Comparison of ENCODE assay signal across 8 cellular contexts in the genomic region with DNA sequence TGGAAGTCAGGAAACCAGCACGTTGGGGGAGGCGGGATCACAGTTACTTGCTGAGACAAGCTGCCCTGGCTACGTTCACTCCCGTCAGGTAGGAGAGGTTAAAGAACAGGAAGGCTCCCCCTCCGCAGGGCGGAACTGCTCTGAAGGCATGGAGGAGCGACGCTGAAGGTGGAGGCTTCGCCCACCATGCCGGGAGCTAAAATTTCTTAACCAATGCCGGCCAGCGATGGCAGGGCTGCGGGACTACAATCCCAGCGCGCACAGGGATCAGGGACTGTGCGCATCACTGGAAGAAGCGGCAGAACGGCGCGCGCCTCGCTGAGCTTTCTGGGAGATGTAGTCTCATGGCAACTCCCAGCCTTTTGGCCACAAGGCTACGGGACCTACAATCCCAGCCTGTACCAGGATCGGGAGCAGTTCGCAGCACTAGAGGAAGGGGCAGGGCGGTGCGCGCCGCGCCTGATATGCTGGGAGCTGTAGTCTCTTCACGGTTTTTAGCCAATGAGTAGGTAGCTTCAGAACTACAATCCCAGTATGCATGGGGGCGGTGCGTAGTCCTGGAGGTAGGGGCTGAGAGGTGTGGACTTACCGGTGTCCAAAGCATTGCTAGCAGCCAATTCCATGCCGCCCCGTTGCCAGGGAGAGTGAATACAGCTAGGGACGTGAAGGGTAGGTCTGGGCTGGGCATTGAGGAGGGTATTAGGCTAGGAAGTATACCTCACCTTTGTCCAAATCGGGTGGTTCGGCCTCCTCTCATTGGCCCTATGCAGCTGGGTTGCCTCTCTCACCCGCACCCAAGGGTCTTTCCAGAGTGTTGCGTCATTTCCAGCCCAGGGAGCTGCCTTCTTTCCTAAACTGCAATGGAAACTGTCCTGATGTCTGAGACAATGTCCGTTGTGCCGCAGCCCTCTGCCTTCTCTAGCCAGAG. TPM values are rescaled to one million over a fixed set of nuclear protein-coding genes. Genes with fewer than 3 reads are reported as not detected.
DNase-seq lines count a peak whose midpoint lies in the region; TF ChIP-seq lines count a peak whose summit lies in the region.

No MANE protein-coding gene starts in this region.

- no peaks in the 10 kb centered on the region for H3K27me3 ChIP-seq in DOHH2 (ENCODE audit: control insufficient read depth, low read length)
- H3K27me3 ChIP-seq in H9 (ENCODE audit: insufficient read depth, low read length): no peaks in the 10 kb centered on the region
- H3K27me3 ChIP-seq in sigmoid colon: no peaks in the 10 kb centered on the region

- in situ Hi-C loops in ACHN (cut with HindIII; ENCODE audit: low pct_ligation_motif_present, low pct_unique_long_range_greater_than_20kb, low sequenced_read_pairs): no loop called here

- no peaks in the 10 kb centered on the region; a peak in 1 of 7 replicates for H3K36me3 Mint-ChIP-seq in H9 (ENCODE audit: insufficient read depth in 1 of 3, low read depth in 3 of 3)

- H3K27ac ChIP-seq in DOHH2 (ENCODE audit: low read depth, low read length) (no peak overlapping the region), H9 (ENCODE audit: insufficient read length, low read depth, low read length) (peak overlapping the region; percentile 53), sigmoid colon (peak overlapping the region; percentile 76 to 81 (median 80))

- no peak overlapping the region for H2AFZ ChIP-seq in H9 (ENCODE audit: low read length)

- TF ChIP-seq CTCF in DOHH2 (IDR thresholded peaks at IDR 0.05; ENCODE audit: low read depth, low read length, poor library complexity, severe bottlenecking) (no peak), H9 (conservative IDR thresholded peaks at IDR 0.05) (0 out of 3 replicates have a peak, but pooled peaks have one; percentile 16), sigmoid colon (IDR thresholded peaks at IDR 0.05) (no peak)

- H2BK20ac ChIP-seq in H9 (ENCODE audit: low read depth, low read length, poor library complexity, severe bottlenecking): no peak overlapping the region

- no peaks in the 10 kb centered on the region for H3K9me2 ChIP-seq in DOHH2 (replicated peaks; ENCODE audit: control insufficient read depth, low read length)

- no peak overlapping the region for H2BK120ac ChIP-seq in H9 (ENCODE audit: low read depth, low read length, poor library complexity, severe bottlenecking)

- TF ChIP-seq EP300 in sigmoid colon (IDR thresholded peaks at IDR 0.05): no peak

- no peak overlapping the region for H4K5ac ChIP-seq in H9 (ENCODE audit: insufficient read length, low read depth, low read length)

- H3K27ac Mint-ChIP-seq in H9: peak overlapping the region; percentile 98 to 99 (median 98)

- DNase-seq in H9: peak; percentile 100
- DNase-seq in NCI-H1105 (lab: John Stamatoyannopoulos, UW): peak; percentile 98
- DNase-seq in T1000 (lab: John Stamatoyannopoulos, UW): peak; percentile 65
- DNase-seq in brain pericyte (ENCODE audit: low read depth, low spot score): peak; percentile 96
- peak; percentile 98 for DNase-seq in sigmoid colon
- DNase-seq in ACHN: no peak

- no peak overlapping the region for H2AK5ac ChIP-seq in H9 (ENCODE audit: insufficient read length, low read length)

- H4K8ac ChIP-seq in H9 (replicated peaks; ENCODE audit: insufficient read length, low read depth, low read length): no peak overlapping the region

- H3K9me3 Mint-ChIP-seq in H9: peaks cover 4% of the 10 kb centered on the region in 2 experiments; a peak in 3 of 5 replicates

- peak overlapping the region; percentile 82 for H3K4me3 ChIP-seq in DOHH2 (ENCODE audit: low read length)
- H3K4me3 ChIP-seq in iPS-11a (ENCODE audit: low read depth, low read length): peak overlapping the region; percentile 56
- H3K4me3 ChIP-seq in sigmoid colon: peak overlapping the region; percentile 56 to 69 (median 64)

- peak overlapping the region; percentile 69 for H3K14ac ChIP-seq in H9 (ENCODE audit: insufficient read depth, low read length)

- H3K9me3 ChIP-seq in DOHH2 (ENCODE audit: control insufficient read depth, insufficient read depth, low read length) (peaks cover 17% of the 10 kb centered on the region), H9 (ENCODE audit: control insufficient read depth, low read depth, low read length) (no peaks in the 10 kb centered on the region), sigmoid colon (no peaks in the 10 kb centered on the region)

- no peak overlapping the region for H3K4ac ChIP-seq in H9 (ENCODE audit: low read depth, low read length)

- H4K20me1 ChIP-seq in DOHH2 (ENCODE audit: control insufficient read depth, insufficient read depth, low read depth, low read length) (no peaks in the 10 kb centered on the region), H9 (ENCODE audit: control insufficient read depth, insufficient read depth, insufficient read length) (no peaks in the 10 kb centered on the region)

- no peaks in the 10 kb centered on the region for H3K79me1 ChIP-seq in H9 (ENCODE audit: insufficient read depth, low read depth, low read length, poor library complexity, severe bottlenecking)

- TF ChIP-seq POLR2A in sigmoid colon (IDR thresholded peaks at IDR 0.05): no peak

- H3K23me2 ChIP-seq in H9 (ENCODE audit: insufficient read length, low read depth, low read length, poor library complexity, severe bottlenecking): peaks cover 5% of the 10 kb centered on the region

- H4K91ac ChIP-seq in H9 (ENCODE audit: insufficient read length, low read depth, low read length): no peak overlapping the region

- WGBS in H9 (ENCODE audit: extremely low coverage, insufficient read length, low lambda C conversion rate): no CpG with 5 or more reads among the region's 43 CpGs
- 1% methylated on average over 43 of the region's 43 CpGs for WGBS in sigmoid colon, 2 donors

- no peaks in the 10 kb centered on the region for H3K27me3 Mint-ChIP-seq in H9 (ENCODE audit: low read depth)

- no peaks in the 10 kb centered on the region for H3K79me2 ChIP-seq in DOHH2 (ENCODE audit: control insufficient read depth, low read length)
- no peaks in the 10 kb centered on the region for H3K79me2 ChIP-seq in H9 (ENCODE audit: insufficient read depth, low read length)

- no peak overlapping the region for H3K23ac ChIP-seq in H9 (ENCODE audit: insufficient read length, low read depth, low read length)

- H2BK15ac ChIP-seq in H9 (ENCODE audit: low read depth, low read length): no peak overlapping the region

- peaks cover 14 to 15% of the 10 kb centered on the region in 2 experiments for H3K4me1 Mint-ChIP-seq in H9

- H3K36me3 ChIP-seq in DOHH2 (ENCODE audit: control insufficient read depth, low read length) (no peaks in the 10 kb centered on the region), sigmoid colon (no peaks in the 10 kb centered on the region)

- H3K4me3 Mint-ChIP-seq in H9: peak overlapping the region; percentile 90 to 93

- H3K4me2 ChIP-seq in DOHH2 (ENCODE audit: low read length) (peak overlapping the region; percentile 93), H9 (ENCODE audit: insufficient read depth, insufficient read length, low read length) (peak overlapping the region; percentile 82)

- H3K4me1 ChIP-seq in DOHH2 (ENCODE audit: control insufficient read depth, low read length) (peaks cover 14% of the 10 kb centered on the region), H9 (ENCODE audit: insufficient read depth, low read length) (no peaks in the 10 kb centered on the region), sigmoid colon (peaks cover 0 to 14% (median 6%) of the 10 kb centered on the region in 4 donors)

- no peak overlapping the region for H2BK12ac ChIP-seq in H9 (ENCODE audit: insufficient read length, low read depth, low read length)

- no peak overlapping the region for H3T11ph ChIP-seq in H9 (ENCODE audit: low read length)

- peak overlapping the region; percentile 89 for H3K18ac ChIP-seq in H9 (ENCODE audit: insufficient read length, low read depth, low read length)

- H3K56ac ChIP-seq in H9 (ENCODE audit: insufficient read length, low read depth, low read length): no peak overlapping the region

- peak overlapping the region; percentile 55 for H3K9ac ChIP-seq in H9 (ENCODE audit: extremely low read depth, insufficient read length, low read length)

- intact Hi-C loops in sigmoid colon (cut with DNase I): loop anchor here (2.0 to 10.0 kb wide), 4 partner anchors 13 to 373 kb away; partner anchors contain the start of genes ZNF682 and ZNF93

- peak overlapping the region; percentile 47 for H2BK5ac ChIP-seq in H9 (ENCODE audit: insufficient read length, low read length)

- H3F3A ChIP-seq in DOHH2 (ENCODE audit: control insufficient read depth, insufficient read depth): no peaks in the 10 kb centered on the region

RNA-seq across cellular contexts. Expression of gene ZNF682, which starts 12.8 kb away (rescaled TPM):
- 23.0 and 24.9 TPM in 2 replicates for total RNA-seq in H9 (2021)
- total RNA-seq in sigmoid colon: 1 to 10 TPM; 1.8 to 3.0 (median 2.1) TPM
- polyA plus RNA-seq in sigmoid colon: 1 to 10 TPM in 2 of 3 donors, under 1 TPM in 1; 0.69 to 2.8 (median 1.8) TPM

RNA-seq across cellular contexts. Expression of gene ZNF90, which starts 25.7 kb away (rescaled TPM):
- 80.1 and 88.7 TPM in 2 replicates for total RNA-seq in H9 (2021)
- total RNA-seq in sigmoid colon: 1 to 10 TPM; 2.8 to 4.6 (median 3.6) TPM
- 1 to 10 TPM in 2 of 3 donors, not detected in 1; 1.5 to 1.8 TPM for polyA plus RNA-seq in sigmoid colon

Comparison
In these comparisons a context has a peak if more than half of its experiments do, and no peak if none do; other contexts are left out.
1. RNA of gene ZNF90, which starts 25.7 kb away (total RNA-seq): 80.1 to 88.7 TPM in H9; 2.8 to 4.6 TPM in sigmoid colon; every median in the first group is over 10 times any median in the second.
2. Peak in every context shown above with its lines, with median percentiles within 50 percentile points of each other: H3K4me3 ChIP-seq.